23 cellular contexts compared by ENCODE assay signal in genomic region chr3:13669457-13669856, GRCh38.
"Had no signal": no experiment of that assay in that cellular context is flagged by ENCODE, and none has a peak within 500 bp of the region (broad histone marks: within the 10 kb centered on the region; RNA-seq: fewer than 3 reads in every experiment).

No MANE protein-coding gene starts in this region.

- H3K36me3 ChIP-seq: colonic mucosa, esophagus muscularis mucosa, esophagus squamous epithelium, gastrocnemius medialis, gastroesophageal sphincter, heart left ventricle, heart right ventricle had no signal

- H3K4me3 ChIP-seq: colonic mucosa, coronary artery, dorsolateral prefrontal cortex, esophagus muscularis mucosa, esophagus squamous epithelium, gastrocnemius medialis, gastroesophageal sphincter, heart left ventricle, heart right ventricle had no signal

- H3K4me1 ChIP-seq: colonic mucosa, esophagus muscularis mucosa, esophagus squamous epithelium, foreskin keratinocyte, gastrocnemius medialis, gastroesophageal sphincter, heart left ventricle, heart right ventricle had no signal

- H3K27ac ChIP-seq: colonic mucosa, coronary artery, dorsolateral prefrontal cortex, epithelial cell of prostate, esophagus muscularis mucosa, esophagus squamous epithelium, foreskin keratinocyte, gastrocnemius medialis, gastroesophageal sphincter, heart left ventricle, heart right ventricle had no signal

- H3K9me3 ChIP-seq: colonic mucosa, esophagus muscularis mucosa, esophagus squamous epithelium, gastrocnemius medialis, gastroesophageal sphincter, heart left ventricle, heart right ventricle had no signal

- DNase-seq: colonic mucosa; cortex of kidney; dermis blood vessel endothelial cell; dorsolateral prefrontal cortex; effector CD4-positive, alpha-beta T cell; effector CD8-positive, alpha-beta T cell; effector memory CD4-positive, alpha-beta T cell; effector memory CD8-positive, alpha-beta T cell; endodermal cell; erythroblast; esophagus squamous epithelium; foreskin fibroblast; foreskin keratinocyte; foreskin melanocyte; gastrocnemius medialis; glutamatergic neuron; head of caudate nucleus; heart left ventricle; heart right ventricle had no signal
